8 cellular contexts compared by ENCODE assay signal in genomic region chr17:61862975-61863800, GRCh38. TPM values are rescaled to one million over a fixed set of nuclear protein-coding genes. Genes with fewer than 3 reads are reported as not detected.
DNase-seq lines count a peak whose midpoint lies in the region; ATAC-seq, FAIRE-seq and TF ChIP-seq lines count a peak whose summit lies in the region.

Gene BRIP1 (minus strand): TSS chr17:61863528. CDS start chr17:61861539, 1,989 bp downstream.

- FAIRE-seq in D721Med (lab: Jason Lieb, UNC): no peak

- DNase-seq in D721Med (ENCODE audit: insufficient read length, low spot score) (peak; percentile 72), HuH-7 (ENCODE audit: low spot score) (peak; percentile 94), epithelial cell of esophagus (ENCODE audit: low read depth) (peak; percentile 95)
- DNase-seq in activated CD8-positive, alpha-beta memory T cell treated with anti-CD3 and anti-CD28 coated beads, Interleukin-2, amount 50 U/mL, for 24 hours (ENCODE audit: extremely low read depth): peak; percentile 86
- DNase-seq in stimulated activated CD8-positive, alpha-beta memory T cell treated with anti-CD3 and anti-CD28 coated beads, Interleukin-2, amount 100 ng/mL, for 48 hours (ENCODE audit: low read depth in 2 of 2): peak; percentile 85

- H2AFZ ChIP-seq in OCI-LY1 (ENCODE audit: low read length): peak within 1 kb of the TSS; percentile 79

- peaks cover 31% of the 10 kb centered on the region; the same call in 1 of the 2 replicates for H3K36me3 ChIP-seq in OCI-LY1 (ENCODE audit: insufficient read depth, low read length)

- no peaks in the 10 kb centered on the region for H3F3A ChIP-seq in OCI-LY1 (ENCODE audit: insufficient read depth, low read length)

- no peaks in the 10 kb centered on the region for H3K9me2 ChIP-seq in OCI-LY1 (ENCODE audit: low read depth, low read length)

- H3K9me3 ChIP-seq in OCI-LY1 (ENCODE audit: low read length) (no peaks in the 10 kb centered on the region), mononuclear cell (ENCODE audit: low read depth, low read length) (no peaks in the 10 kb centered on the region)

- H3K4me3 ChIP-seq in OCI-LY1 (ENCODE audit: low read depth, low read length, poor library complexity, severe bottlenecking) (peak within 1 kb of the TSS; percentile 79), epithelial cell of esophagus (ENCODE audit: low read length) (peak within 1 kb of the TSS; percentile 79), mononuclear cell (ENCODE audit: low read length) (peak within 1 kb of the TSS; percentile 82)

- TF ChIP-seq CTCF in D721Med (IDR thresholded peaks at IDR 0.05; ENCODE audit: insufficient read depth, missing control alignments) (no peak), OCI-LY1 (IDR thresholded peaks at IDR 0.05; ENCODE audit: low read length) (no peak), epithelial cell of esophagus (IDR thresholded peaks at IDR 0.05; ENCODE audit: insufficient read depth, low read depth, low read length, missing control alignments) (no peak)

- H3K27ac ChIP-seq in OCI-LY1 (ENCODE audit: low read depth, low read length, poor library complexity, severe bottlenecking): peak within 1 kb of the TSS; percentile 74

- H3K79me2 ChIP-seq in OCI-LY1 (ENCODE audit: insufficient read depth, low read length): peaks cover 20% of the 10 kb centered on the region

- H3K9ac ChIP-seq in OCI-LY1 (ENCODE audit: low read length): peak within 1 kb of the TSS; percentile 79

- peak within 1 kb of the TSS; percentile 77 for H3K4me2 ChIP-seq in OCI-LY1 (ENCODE audit: low read length)

- peak; percentile 87 for ATAC-seq in GM21526 (IDR thresholded peaks at IDR 0.05; ENCODE audit: low FRiP score, unreplicated experiment)

- H3K27me3 ChIP-seq in OCI-LY1 (ENCODE audit: insufficient read depth, low read length) (no peaks in the 10 kb centered on the region), mononuclear cell (ENCODE audit: insufficient read depth, low read length) (no peaks in the 10 kb centered on the region)

- no peaks in the 10 kb centered on the region for H4K20me1 ChIP-seq in OCI-LY1 (ENCODE audit: insufficient read depth, low read length)

- peaks cover 38% of the 10 kb centered on the region for H3K4me1 ChIP-seq in OCI-LY1 (ENCODE audit: insufficient read depth, low read length, severe bottlenecking)
- H3K4me1 ChIP-seq in mononuclear cell (ENCODE audit: insufficient read depth, low read length): peaks cover 15% of the 10 kb centered on the region

RNA-seq across cellular contexts. Expression of gene BRIP1, which starts in this region (rescaled TPM):
- total RNA-seq in mononuclear cell: 3.3 TPM

Comparison
In these comparisons a context has a peak if more than half of its experiments do, and no peak if none do; other contexts are left out.
1. Peak in every context shown above with its lines: DNase-seq, ATAC-seq, H3K4me3 ChIP-seq and H3K27ac ChIP-seq.